In the genomic region with DNA sequence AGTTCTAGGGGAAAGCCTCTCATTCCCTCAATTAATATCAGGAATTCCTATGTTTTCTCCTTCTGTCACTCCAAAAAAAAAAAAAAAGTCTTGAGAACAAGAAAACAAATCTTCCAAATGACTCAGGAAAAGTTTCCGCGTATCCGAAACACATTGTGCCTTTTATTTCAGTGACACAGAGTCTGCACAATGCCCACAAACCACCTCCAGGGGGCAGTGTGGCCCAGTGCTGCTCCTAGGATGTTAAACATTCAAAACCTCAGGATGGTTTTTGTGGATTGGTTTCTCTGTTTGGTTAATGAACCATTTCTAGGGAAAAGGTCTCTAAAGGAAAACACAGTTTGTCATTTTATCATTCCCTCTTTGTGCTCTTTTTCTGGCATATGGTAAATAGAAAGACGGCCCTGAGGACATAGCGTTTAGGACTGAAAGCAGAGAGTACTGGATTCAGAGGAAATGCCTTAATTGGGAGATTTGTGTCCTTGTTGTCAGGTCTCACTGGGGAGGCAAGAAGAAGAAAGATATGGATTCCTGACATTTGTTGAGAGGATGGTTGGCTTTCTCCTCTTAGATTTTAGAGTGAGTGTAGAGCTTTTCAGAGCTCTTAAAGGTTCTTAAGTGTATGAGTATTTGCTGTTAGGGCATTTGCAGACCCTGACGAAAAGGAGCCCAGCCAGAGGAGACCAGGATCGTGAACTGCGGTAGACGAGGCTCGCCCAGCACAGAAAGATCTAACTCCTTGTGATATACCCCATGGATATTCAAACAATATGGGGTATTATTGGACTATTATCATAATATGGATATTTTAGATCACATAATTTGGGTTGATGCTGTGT, we compare ENCODE assay signal across 9 cellular contexts.
DNase-seq lines count a peak whose midpoint lies in the region; ATAC-seq and TF ChIP-seq lines count a peak whose summit lies in the region.
"Had no signal": no experiment of that assay in that cellular context is flagged by ENCODE, and none has a peak within 500 bp of the region (broad histone marks: within the 10 kb centered on the region; RNA-seq: fewer than 3 reads in every experiment).

No MANE protein-coding gene starts in this region.

- H3K27me3 ChIP-seq in HL-60 (ENCODE audit: insufficient read depth, poor library complexity, severe bottlenecking) = no peaks in the 10 kb centered on the region
- no peaks in the 10 kb centered on the region for H3K27me3 ChIP-seq in SJCRH30
- H3K27me3 ChIP-seq in osteoblast (ENCODE audit: insufficient read depth, low read length) = peaks cover 3% of the 10 kb centered on the region

- no peaks in the 10 kb centered on the region for H3K36me3 ChIP-seq in SJCRH30
- no peaks in the 10 kb centered on the region for H3K36me3 ChIP-seq in osteoblast (ENCODE audit: insufficient read depth, low read length)

- no peaks in the 10 kb centered on the region for H3K36me3 Mint-ChIP-seq in activated naive CD4-positive, alpha-beta T cell treated with anti-CD3 and anti-CD28 coated beads for 36 hours (ENCODE audit: low read depth)
- H3K36me3 Mint-ChIP-seq: activated naive CD4-positive, alpha-beta T cell treated with anti-CD3 and anti-CD28 coated beads, Interleukin-2, amount 50 U/mL, for 24 hours had no signal

- no peak overlapping the region for H3K27ac Mint-ChIP-seq in activated naive CD4-positive, alpha-beta T cell treated with anti-CD3 and anti-CD28 coated beads for 36 hours
- H3K27ac Mint-ChIP-seq: activated naive CD4-positive, alpha-beta T cell treated with anti-CD3 and anti-CD28 coated beads, Interleukin-2, amount 50 U/mL, for 24 hours had no signal

- no peaks in the 10 kb centered on the region for H3K79me2 ChIP-seq in osteoblast (ENCODE audit: insufficient read depth, low read length)

- no peaks in the 10 kb centered on the region for H3K4me1 Mint-ChIP-seq in activated naive CD4-positive, alpha-beta T cell treated with anti-CD3 and anti-CD28 coated beads for 36 hours (ENCODE audit: low read depth)
- H3K4me1 Mint-ChIP-seq: activated naive CD4-positive, alpha-beta T cell treated with anti-CD3 and anti-CD28 coated beads, Interleukin-2, amount 50 U/mL, for 24 hours had no signal

- H2AFZ ChIP-seq in osteoblast (ENCODE audit: low read length) = peak overlapping the region; percentile 59

- no peak overlapping the region for H3K4me3 ChIP-seq in HL-60 (replicated peaks; ENCODE audit: insufficient read depth, low read length)
- no peak overlapping the region for H3K4me3 ChIP-seq in SJCRH30
- H3K4me3 ChIP-seq in osteoblast (ENCODE audit: insufficient read depth, low read length) = peak overlapping the region; percentile 41

- H3K9me3 ChIP-seq in SJCRH30 (replicated peaks) = no peaks in the 10 kb centered on the region
- H3K9me3 ChIP-seq in osteoblast (ENCODE audit: low read depth, low read length) = no peaks in the 10 kb centered on the region

- no peaks in the 10 kb centered on the region for H3K9me3 Mint-ChIP-seq in activated naive CD4-positive, alpha-beta T cell treated with anti-CD3 and anti-CD28 coated beads for 36 hours
- H3K9me3 Mint-ChIP-seq: activated naive CD4-positive, alpha-beta T cell treated with anti-CD3 and anti-CD28 coated beads, Interleukin-2, amount 50 U/mL, for 24 hours had no signal

- H3K27ac ChIP-seq in HL-60 (replicated peaks) (no peak overlapping the region), SJCRH30 (no peak overlapping the region), osteoblast (ENCODE audit: low read depth, low read length) (no peak overlapping the region), temporal lobe (ENCODE audit: low read depth, low read length) (peak overlapping the region; percentile 31)

- H3K4me1 ChIP-seq in SJCRH30 (no peaks in the 10 kb centered on the region), osteoblast (ENCODE audit: insufficient read depth, low read length) (peaks cover 5% of the 10 kb centered on the region)

- CTCF ChIA-PET in activated naive CD4-positive, alpha-beta T cell treated with anti-CD3 and anti-CD28 coated beads for 36 hours (lab: Charles Lee) = interaction anchor here (0.6 to 1.5 kb wide), 3 partner anchors 12 to 345 kb away, joined by 3 to 5 read pairs (median 3); no protein-coding TSS in a partner anchor

- DNase-seq in CMK (ENCODE audit: low read depth) = peak; percentile 3
- peak; percentile 6 to 34 for DNase-seq in HL-60 (ENCODE audit: low read depth in 1 of 2, low spot score in 1 of 2)
- peak; percentile 23 to 74 for DNase-seq in SJCRH30
- peak; percentile 76 for DNase-seq in activated naive CD4-positive, alpha-beta T cell treated with anti-CD3 and anti-CD28 coated beads for 36 hours
- DNase-seq in glomerular endothelial cell (ENCODE audit: extremely low read depth, low read depth, low spot score) = peak; percentile 56
- peak; percentile 71 for DNase-seq in osteoblast (ENCODE audit: insufficient read length, low spot score, missing footprints)

- H3K4me3 Mint-ChIP-seq in activated naive CD4-positive, alpha-beta T cell treated with anti-CD3 and anti-CD28 coated beads for 36 hours = no peak overlapping the region
- H3K4me3 Mint-ChIP-seq: activated naive CD4-positive, alpha-beta T cell treated with anti-CD3 and anti-CD28 coated beads, Interleukin-2, amount 50 U/mL, for 24 hours had no signal

- intact Hi-C loops in activated naive CD4-positive, alpha-beta T cell treated with anti-CD3 and anti-CD28 coated beads for 36 hours (cut with micrococcal nuclease) = loop anchor here (1.0 kb wide), 2 partner anchors 345 to 511 kb away; partner anchors contain the start of gene CTSO

- H4K20me1 ChIP-seq in osteoblast (ENCODE audit: insufficient read depth, low read length) = no peaks in the 10 kb centered on the region

- peak; percentile 84 for ATAC-seq in GM19397 (IDR thresholded peaks at IDR 0.05; ENCODE audit: unreplicated experiment)

- TF ChIP-seq CTCF in HL-60 (IDR thresholded peaks at IDR 0.05; ENCODE audit: insufficient read depth, low read length) (peak; percentile 77), osteoblast (IDR thresholded peaks at IDR 0.05; ENCODE audit: extremely low read depth, low read depth, low read length) (peak; percentile 99)

- H3K4me2 ChIP-seq in osteoblast (ENCODE audit: insufficient read depth, low read length) = peak overlapping the region; percentile 69

- H3K27me3 Mint-ChIP-seq in activated naive CD4-positive, alpha-beta T cell treated with anti-CD3 and anti-CD28 coated beads for 36 hours (ENCODE audit: low read depth) = peaks cover 22% of the 10 kb centered on the region

Comparison
In these comparisons a context has a peak if more than half of its experiments do, and no peak if none do; other contexts are left out.
1. DNase-seq: peak in every context shown above with its lines; median percentile 76 in activated naive CD4-positive, alpha-beta T cell treated with anti-CD3 and anti-CD28 coated beads for 36 hours; 71 in osteoblast; 56 in glomerular endothelial cell; 48 in SJCRH30; 20 in HL-60; 3 in CMK.